In genomic region chr6:125363010-125363359, GRCh38 we compare ENCODE assay signal across 9 cellular contexts.
DNase-seq lines count a peak whose midpoint lies in the region; ATAC-seq and TF ChIP-seq lines count a peak whose summit lies in the region.
"Had no signal": no experiment of that assay in that cellular context is flagged by ENCODE, and none has a peak within 500 bp of the region (broad histone marks: within the 10 kb centered on the region; RNA-seq: fewer than 3 reads in every experiment).

No MANE protein-coding gene starts in this region.

- peaks cover 0 to 15% (median 0%) of the 10 kb centered on the region in 7 donors for H3K9me3 Mint-ChIP-seq in CD14-positive monocyte
- no peaks in the 10 kb centered on the region for H3K9me3 Mint-ChIP-seq in activated CD8-positive, alpha-beta T cell treated with anti-CD3 and anti-CD28 coated beads, Interleukin-2, amount 10 ng/mL, durations not matched to agents 7 days and 5 days (ENCODE audit: insufficient read depth)

- H3K27ac Mint-ChIP-seq in CD14-positive monocyte = no peak overlapping the region
- no peak overlapping the region for H3K27ac Mint-ChIP-seq in activated CD8-positive, alpha-beta T cell treated with anti-CD3 and anti-CD28 coated beads, Interleukin-2, amount 10 ng/mL, durations not matched to agents 7 days and 5 days

- CTCF ChIA-PET in activated CD8-positive, alpha-beta T cell treated with anti-CD3 and anti-CD28 coated beads, Interleukin-2, amount 10 ng/mL, durations not matched to agents 7 days and 5 days (lab: Charles Lee) = no interaction called here

- no peaks in the 10 kb centered on the region for H3K4me1 Mint-ChIP-seq in CD14-positive monocyte
- no peaks in the 10 kb centered on the region for H3K4me1 Mint-ChIP-seq in activated CD8-positive, alpha-beta T cell treated with anti-CD3 and anti-CD28 coated beads, Interleukin-2, amount 10 ng/mL, durations not matched to agents 7 days and 5 days (ENCODE audit: low read depth)

- TF ChIP-seq POLR2A in gastroesophageal sphincter (IDR thresholded peaks at IDR 0.05) (no peak), ovary (IDR thresholded peaks at IDR 0.05) (no peak)

- peak overlapping the region; percentile 26 to 52 for H3K4me3 ChIP-seq in gastroesophageal sphincter
- H3K4me3 ChIP-seq in ovary = peak overlapping the region; percentile 40
- H3K4me3 ChIP-seq in effector memory CD4-positive, alpha-beta T cell (ENCODE audit: insufficient read depth, low read depth, low read length, poor library complexity, severe bottlenecking) = no peak overlapping the region
- H3K4me3 ChIP-seq: GM12878 had no signal

- H3K9me3 ChIP-seq in gastroesophageal sphincter (no peaks in the 10 kb centered on the region), ovary (no peaks in the 10 kb centered on the region)
- no peaks in the 10 kb centered on the region for H3K9me3 ChIP-seq in effector memory CD4-positive, alpha-beta T cell (ENCODE audit: control insufficient read depth, low read length)

- H3K27ac ChIP-seq in gastroesophageal sphincter = peak overlapping the region in 3 of 4 donors; percentile 61 to 81 (median 65)
- no peak overlapping the region for H3K27ac ChIP-seq in ovary
- no peak overlapping the region for H3K27ac ChIP-seq in effector memory CD4-positive, alpha-beta T cell (ENCODE audit: insufficient read depth, low read length, poor library complexity, severe bottlenecking)

- in situ Hi-C loops in SK-MEL-5 (cut with HindIII; ENCODE audit: low pct_unique_long_range_greater_than_20kb, low sequenced_read_pairs) = no loop called here

- H3K27me3 Mint-ChIP-seq in CD14-positive monocyte (ENCODE audit: low read depth in 3 of 3) = peaks cover 39 to 54% (median 40%) of the 10 kb centered on the region in 3 donors
- peaks cover 55% of the 10 kb centered on the region for H3K27me3 Mint-ChIP-seq in activated CD8-positive, alpha-beta T cell treated with anti-CD3 and anti-CD28 coated beads, Interleukin-2, amount 10 ng/mL, durations not matched to agents 7 days and 5 days (ENCODE audit: low read depth)

- H3K4me3 Mint-ChIP-seq in CD14-positive monocyte = peak overlapping the region; percentile 14 to 37
- H3K4me3 Mint-ChIP-seq in activated CD8-positive, alpha-beta T cell treated with anti-CD3 and anti-CD28 coated beads, Interleukin-2, amount 10 ng/mL, durations not matched to agents 7 days and 5 days = no peak overlapping the region

- ATAC-seq in gastroesophageal sphincter = peak; percentile 27
- no peak for ATAC-seq in HG03045 (IDR thresholded peaks at IDR 0.05; ENCODE audit: unreplicated experiment)
- no peak for ATAC-seq in activated CD8-positive, alpha-beta T cell treated with anti-CD3 and anti-CD28 coated beads, Interleukin-2, amount 10 ng/mL, durations not matched to agents 7 days and 5 days
- ATAC-seq: GM12878 had no signal

- 5 to 7% methylated on average over 8 to 11 of the region's 11 CpGs for WGBS in gastroesophageal sphincter (ENCODE audit: low coverage in 1 of 2), 2 donors
- 5 to 7% (median 6%) methylated on average over 11 of the region's 11 CpGs for WGBS in ovary, 3 donors

- H3K27me3 ChIP-seq in gastroesophageal sphincter (peaks cover 28% of the 10 kb centered on the region), ovary (no peaks in the 10 kb centered on the region)
- H3K27me3 ChIP-seq in effector memory CD4-positive, alpha-beta T cell (replicated peaks; ENCODE audit: control insufficient read depth, insufficient read depth, low read length, poor library complexity, severe bottlenecking) = no peaks in the 10 kb centered on the region

- intact Hi-C loops in CD14-positive monocyte (cut with micrococcal nuclease) = no loop called here
- intact Hi-C loops in ovary (cut with DNase I) = no loop called here

- no peak for TF ChIP-seq CTCF in CD14-positive monocyte (IDR thresholded peaks at IDR 0.05)
- TF ChIP-seq CTCF in gastroesophageal sphincter (IDR thresholded peaks at IDR 0.05) = no peak
- TF ChIP-seq CTCF in ovary (IDR thresholded peaks at IDR 0.05) = no peak

- peaks cover 3 to 16% (median 7%) of the 10 kb centered on the region in 3 donors for H3K4me1 ChIP-seq in gastroesophageal sphincter
- peaks cover 2% of the 10 kb centered on the region for H3K4me1 ChIP-seq in ovary (ENCODE audit: insufficient read depth)
- H3K4me1 ChIP-seq in effector memory CD4-positive, alpha-beta T cell (ENCODE audit: control insufficient read depth, insufficient read depth, low read length, poor library complexity, severe bottlenecking) = no peaks in the 10 kb centered on the region

- H3K36me3 ChIP-seq in gastroesophageal sphincter = no peaks in the 10 kb centered on the region
- H3K36me3 ChIP-seq in ovary = no peaks in the 10 kb centered on the region
- no peaks in the 10 kb centered on the region for H3K36me3 ChIP-seq in effector memory CD4-positive, alpha-beta T cell (ENCODE audit: control insufficient read depth, insufficient read depth, low read length)

- no peaks in the 10 kb centered on the region for H3K36me3 Mint-ChIP-seq in CD14-positive monocyte
- H3K36me3 Mint-ChIP-seq in activated CD8-positive, alpha-beta T cell treated with anti-CD3 and anti-CD28 coated beads, Interleukin-2, amount 10 ng/mL, durations not matched to agents 7 days and 5 days (ENCODE audit: low read depth) = no peaks in the 10 kb centered on the region

- TF ChIP-seq EP300 in gastroesophageal sphincter (IDR thresholded peaks at IDR 0.05) = no peak
- no peak for TF ChIP-seq EP300 in ovary (IDR thresholded peaks at IDR 0.05)

- POLR2A ChIA-PET in activated CD8-positive, alpha-beta T cell treated with anti-CD3 and anti-CD28 coated beads, Interleukin-2, amount 10 ng/mL, durations not matched to agents 7 days and 5 days (lab: Charles Lee) = interaction anchor here (0.6 to 0.7 kb wide), 2 partner anchors 23 to 427 kb away, joined by 3 read pairs; no protein-coding TSS in a partner anchor

- no peak for DNase-seq in CD14-positive monocyte (ENCODE audit: low spot score)
- peak; percentile 46 for DNase-seq in SK-MEL-5 (ENCODE audit: low read depth, low spot score)
- no peak for DNase-seq in ovary
- DNase-seq in effector memory CD4-positive, alpha-beta T cell = no peak
- DNase-seq in GF-D8 (lab: John Stamatoyannopoulos, UW) = no peak
- no peak for DNase-seq in activated CD8-positive, alpha-beta T cell treated with anti-CD3 and anti-CD28 coated beads, Interleukin-2, amount 10 ng/mL, durations not matched to agents 7 days and 5 days

Comparison
In these comparisons a context has a peak if more than half of its experiments do, and no peak if none do; other contexts are left out.
1. H3K27ac ChIP-seq: peak in gastroesophageal sphincter (3 of 4); none in ovary (0 of 2) and effector memory CD4-positive, alpha-beta T cell (single experiment).